In genomic region chr14:58298477-58298879, GRCh38 we compare ENCODE assay signal across 8 cellular contexts. TPM values are rescaled to one million over a fixed set of nuclear protein-coding genes. Genes with fewer than 3 reads are reported as not detected.
DNase-seq lines count a peak whose midpoint lies in the region; ATAC-seq and TF ChIP-seq lines count a peak whose summit lies in the region.

ARID4A (plus strand) TSS chr14:58298555; CDS start chr14:58299855, 1,300 bp downstream.

- no peak for TF ChIP-seq CTCF in BJ (IDR thresholded peaks at IDR 0.05; ENCODE audit: insufficient read depth, low read depth, low read length)
- no peak for TF ChIP-seq CTCF in OCI-LY7 (conservative IDR thresholded peaks at IDR 0.05; ENCODE audit: low read length)
- TF ChIP-seq CTCF in spleen (IDR thresholded peaks at IDR 0.05 in 8 of 11, conservative IDR thresholded peaks at IDR 0.05 in 3 of 11): no peak

- TF ChIP-seq POLR2A in spleen (IDR thresholded peaks at IDR 0.05): peak; percentile 78 to 97 (median 78)

- peaks cover 23% of the 10 kb centered on the region for H4K20me1 ChIP-seq in OCI-LY7 (ENCODE audit: insufficient read depth, low read length)

- H3K4me3 ChIP-seq in BJ (ENCODE audit: low read depth, low read length) (peak within 1 kb of the TSS; percentile 99), OCI-LY7 (ENCODE audit: low read depth, low read length, poor library complexity, severe bottlenecking) (peak within 1 kb of the TSS; percentile 99), iPS-15b (ENCODE audit: low read depth, low read length) (peak within 1 kb of the TSS; percentile 85), spleen (peak within 1 kb of the TSS; percentile 75 to 99 (median 98))

- H3K27ac ChIP-seq in OCI-LY7 (ENCODE audit: low read depth, low read length, poor library complexity, severe bottlenecking) (peak within 1 kb of the TSS; percentile 92), adipose tissue (ENCODE audit: low read depth, low read length) (peak within 1 kb of the TSS; percentile 48), spleen (peak within 1 kb of the TSS; percentile 92 to 99 (median 98))

- no TSS peak for BruUV-seq in OCI-LY7 (replicated peaks; lab: Mats Ljungman, UMichigan)

- CTCF ChIA-PET in BJ (lab: Yijun Ruan, JAX) (interaction anchor here (0.9 to 2.2 kb wide), 3 partner anchors 12 to 33 kb away, joined by 3 to 6 read pairs (median 3); no protein-coding TSS in a partner anchor), OCI-LY7 (lab: Charles Lee; ENCODE audit: unreplicated experiment) (interaction anchor here (1.0 kb wide), 1 partner anchor 54 kb away, joined by 4 read pairs; the partner anchor contains the start of gene PSMA3)

- 0 to 1% (median 0%) methylated on average over 25 of the region's 25 CpGs for WGBS in adipose tissue, 3 donors
- 0 to 2% (median 1%) methylated on average over 20 to 25 of the region's 25 CpGs for WGBS in spleen, 5 donors

- DNase-seq in BJ (ENCODE audit: low read depth): no peak
- no peak for DNase-seq in OCI-LY7 (ENCODE audit: low spot score)
- DNase-seq in spleen: peak; percentile 94
- no peak for DNase-seq in NCI-H1417 (lab: John Stamatoyannopoulos, UW)
- DNase-seq in NCI-H2171 (lab: John Stamatoyannopoulos, UW): no peak

- H3K36me3 ChIP-seq in BJ (ENCODE audit: control insufficient read depth, insufficient read depth, low read length): peaks cover 5% of the 10 kb centered on the region
- H3K36me3 ChIP-seq in OCI-LY7 (ENCODE audit: insufficient read depth, low read length): peaks cover 53% of the 10 kb centered on the region
- no peaks in the 10 kb centered on the region for H3K36me3 ChIP-seq in iPS-15b (ENCODE audit: control insufficient read depth, insufficient read depth, low read length)
- H3K36me3 ChIP-seq in spleen: peaks cover 2 to 45% (median 32%) of the 10 kb centered on the region in 6 donors

- POLR2A ChIA-PET in BJ (lab: Charles Lee) (interaction anchor here (0.6 to 1.5 kb wide), 8 partner anchors 10 to 566 kb away, joined by 3 to 7 read pairs (median 3); partner anchors contain the start of gene PSMA3), OCI-LY7 (lab: Charles Lee) (interaction anchor here (0.5 to 2.4 kb wide), 22 partner anchors 8 to 1668 kb away, joined by 3 to 16 read pairs (median 4); partner anchors contain the start of genes KIAA0586, PSMA3 and TIMM9)

- H3K4me1 ChIP-seq in OCI-LY7 (ENCODE audit: insufficient read depth, low read length, poor library complexity, severe bottlenecking) (peaks cover 24% of the 10 kb centered on the region), iPS-15b (ENCODE audit: control insufficient read depth, insufficient read depth, low read length) (peaks cover 2% of the 10 kb centered on the region), spleen (peaks cover 24 to 78% (median 63%) of the 10 kb centered on the region in 6 donors)

- no peaks in the 10 kb centered on the region for H3K9me2 ChIP-seq in OCI-LY7 (ENCODE audit: insufficient read depth, low read length)

- H3K9me3 ChIP-seq in OCI-LY7 (ENCODE audit: low read length): no peaks in the 10 kb centered on the region
- no peaks in the 10 kb centered on the region for H3K9me3 ChIP-seq in iPS-15b (ENCODE audit: control insufficient read depth, insufficient read depth, low read length)
- no peaks in the 10 kb centered on the region for H3K9me3 ChIP-seq in spleen

- H3K27me3 ChIP-seq in BJ (ENCODE audit: control insufficient read depth, insufficient read depth, low read length): no peaks in the 10 kb centered on the region
- no peaks in the 10 kb centered on the region for H3K27me3 ChIP-seq in iPS-15b (ENCODE audit: control insufficient read depth, insufficient read depth, low read length)
- H3K27me3 ChIP-seq in spleen (replicated peaks in 1 of 7): no peaks in the 10 kb centered on the region

- intact Hi-C loops in OCI-LY7 (cut with micrococcal nuclease; ENCODE audit: unreplicated experiment) (loop anchor here (1.0 kb wide), 3 partner anchors 53 to 129 kb away; partner anchors contain the start of genes ACTR10, KIAA0586 and TIMM9), spleen (cut with DNase I; ENCODE audit: low total_unique reads) (no loop called here)

- H3K9ac ChIP-seq in iPS-15b (ENCODE audit: low read depth, low read length): peak within 1 kb of the TSS; percentile 98

- peak within 1 kb of the TSS; percentile 93 for H3K4me2 ChIP-seq in OCI-LY7 (ENCODE audit: low read length)

- H2AFZ ChIP-seq in OCI-LY7 (ENCODE audit: low read length): peak within 1 kb of the TSS; percentile 69

- no peak for ATAC-seq in HG03460 (IDR thresholded peaks at IDR 0.05; ENCODE audit: unreplicated experiment)

- H3K79me2 ChIP-seq in OCI-LY7 (ENCODE audit: insufficient read depth, low read depth, low read length): peaks cover 78% of the 10 kb centered on the region

RNA-seq across cellular contexts. Expression of gene ARID4A, which starts in this region (rescaled TPM):
- 3.3 and 6.5 TPM in 2 replicates for polyA plus RNA-seq in BJ (2011; rRNA removed)
- polyA minus RNA-seq in BJ (2011; rRNA and poly(A)+ RNA removed): 5.1 and 9.7 TPM in 2 replicates
- 10.3 and 29.6 TPM in 2 replicates for total RNA-seq in OCI-LY7 (2014; rRNA removed; shearing (Covaris generic))
- 38.2 and 39.3 TPM in 2 replicates for total RNA-seq in OCI-LY7 (2022)
- 10 to 100 TPM in 1 of 3 donors, 1 to 10 TPM in 2; 4.0 to 10.2 (median 6.8) TPM for polyA plus RNA-seq in adipose tissue
- total RNA-seq in spleen: 10 to 100 TPM; 34.5 to 55.0 (median 51.6) TPM
- 1 to 10 TPM; 7.3 to 9.4 (median 8.3) TPM for polyA plus RNA-seq in spleen

Comparison
In these comparisons a context has a peak if more than half of its experiments do, and no peak if none do; other contexts are left out.
1. H3K27ac ChIP-seq: peak in every context shown above with its lines; median percentile 98 in spleen; 92 in OCI-LY7; 48 in adipose tissue.